In genomic region chr6:112207773-112208172, GRCh38 we compare ENCODE assay signal across 16 cellular contexts. TPM values are rescaled to one million over a fixed set of nuclear protein-coding genes. Genes with fewer than 3 reads are reported as not detected.
DNase-seq lines count a peak whose midpoint lies in the region; ATAC-seq and TF ChIP-seq lines count a peak whose summit lies in the region.
"Had no signal": no experiment of that assay in that cellular context is flagged by ENCODE, and none has a peak within 500 bp of the region (broad histone marks: within the 10 kb centered on the region; RNA-seq: fewer than 3 reads in every experiment).

No MANE protein-coding gene starts in this region.

- H2BK15ac ChIP-seq in IMR-90 (ENCODE audit: low read depth, low read length): no peak overlapping the region

- in situ Hi-C loops in IMR-90 (cut with MboI; ENCODE audit: low sequenced_read_pairs): no loop called here

- H3K9me1 ChIP-seq in IMR-90 (ENCODE audit: insufficient read depth, low read length): peaks cover 2% of the 10 kb centered on the region; the same call in 1 of the 2 replicates

- H3K9ac ChIP-seq in IMR-90 (ENCODE audit: low read depth, low read length): no peak overlapping the region
- H3K9ac ChIP-seq in neural cell (ENCODE audit: low read length): no peak overlapping the region

- H3K4me1 ChIP-seq in IMR-90 (ENCODE audit: control insufficient read depth, insufficient read depth, low read length) (peaks cover 16% of the 10 kb centered on the region), PC-9 (replicated peaks; ENCODE audit: insufficient read depth) (peaks cover 55% of the 10 kb centered on the region), heart left ventricle (peaks cover 0 to 44% (median 21%) of the 10 kb centered on the region in 12 donors)

- no peak overlapping the region for H4K8ac ChIP-seq in IMR-90 (ENCODE audit: low read depth in 2 of 2, low read length in 2 of 2)

- H3K36me3 ChIP-seq in IMR-90 (ENCODE audit: control insufficient read depth, insufficient read depth, low read length): peaks cover 24% of the 10 kb centered on the region
- peaks cover 95% of the 10 kb centered on the region for H3K36me3 ChIP-seq in PC-9 (ENCODE audit: low read depth)
- no peaks in the 10 kb centered on the region for H3K36me3 ChIP-seq in neural cell (ENCODE audit: insufficient read depth, low read length)
- H3K36me3 ChIP-seq in heart left ventricle: peaks cover 0 to 92% (median 20%) of the 10 kb centered on the region in 9 donors

- DNase-seq in IMR-90 (no peak), PC-9 (no peak), heart left ventricle (no peak), endothelial cell (ENCODE audit: low spot score) (no peak)
- DNase-seq in activated naive CD4-positive, alpha-beta T cell treated with anti-CD3 and anti-CD28 coated beads, Interleukin-2, amount 50 U/mL, for 16 hours: no peak
- DNase-seq: CD8-positive, alpha-beta T cell; COR-L47; DND-41; GDM1 had no signal

- H3K36me3 Mint-ChIP-seq in endothelial cell (ENCODE audit: low read depth, unreplicated experiment): no peaks in the 10 kb centered on the region
- H3K36me3 Mint-ChIP-seq: CD14-positive monocyte; CD8-positive, alpha-beta T cell; IgD-negative memory B cell had no signal

- no peak overlapping the region for H3K56ac ChIP-seq in IMR-90 (ENCODE audit: extremely low read depth, insufficient read depth, low read length)

- H3K27me3 ChIP-seq in IMR-90 (ENCODE audit: control insufficient read depth, insufficient read depth, low read length): no peaks in the 10 kb centered on the region
- H3K27me3 ChIP-seq in PC-9 (ENCODE audit: insufficient read depth, low read depth): no peaks in the 10 kb centered on the region
- H3K27me3 ChIP-seq in neural cell (ENCODE audit: insufficient read depth, low read depth, low read length): no peaks in the 10 kb centered on the region
- no peaks in the 10 kb centered on the region for H3K27me3 ChIP-seq in heart left ventricle

- ATAC-seq in IMR-90 (ENCODE audit: low read depth) (no peak), heart left ventricle (no peak), HG02981 (IDR thresholded peaks at IDR 0.05; ENCODE audit: unreplicated experiment) (no peak)
- ATAC-seq: A549; CD8-positive, alpha-beta T cell; HCT116 had no signal

- no peak overlapping the region for H3K4me3 Mint-ChIP-seq in endothelial cell (ENCODE audit: unreplicated experiment)
- H3K4me3 Mint-ChIP-seq: CD14-positive monocyte; CD8-positive, alpha-beta T cell; IgD-negative memory B cell had no signal

- H3K14ac ChIP-seq in IMR-90 (replicated peaks; ENCODE audit: low read depth, low read length): no peak overlapping the region

- H3K4ac ChIP-seq in IMR-90 (ENCODE audit: low read depth, low read length): no peak overlapping the region

- H4K5ac ChIP-seq in IMR-90 (ENCODE audit: low read depth, low read length): no peak overlapping the region; the same call in 1 of the 2 replicates

- TF ChIP-seq CTCF in IMR-90 (conservative IDR thresholded peaks at IDR 0.05; ENCODE audit: low read depth, low read length) (no peak), PC-9 (conservative IDR thresholded peaks at IDR 0.05) (no peak), neural cell (IDR thresholded peaks at IDR 0.05; ENCODE audit: poor library complexity, severe bottlenecking) (no peak), heart left ventricle (IDR thresholded peaks at IDR 0.05) (no peak), endothelial cell (IDR thresholded peaks at IDR 0.05; ENCODE audit: unreplicated experiment) (no peak)

- H3K4me3 ChIP-seq in IMR-90 (ENCODE audit: insufficient read depth, low read depth, low read length): no peak overlapping the region
- H3K4me3 ChIP-seq in PC-9: no peak overlapping the region
- H3K4me3 ChIP-seq in neural cell (ENCODE audit: low read length): no peak overlapping the region
- H3K4me3 ChIP-seq in heart left ventricle: no peak overlapping the region
- H3K4me3 ChIP-seq: A549 had no signal

- H3K27ac Mint-ChIP-seq in endothelial cell (ENCODE audit: unreplicated experiment): no peak overlapping the region
- H3K27ac Mint-ChIP-seq: CD8-positive, alpha-beta T cell; IgD-negative memory B cell had no signal

- H4K91ac ChIP-seq in IMR-90 (ENCODE audit: insufficient read depth, low read depth, low read length): no peak overlapping the region

- H3K27me3 Mint-ChIP-seq in endothelial cell (ENCODE audit: unreplicated experiment): no peaks in the 10 kb centered on the region

- H4K20me1 ChIP-seq in IMR-90 (ENCODE audit: insufficient read depth, low read length): no peaks in the 10 kb centered on the region
- no peaks in the 10 kb centered on the region for H4K20me1 ChIP-seq in PC-9 (ENCODE audit: insufficient read depth)
- no peaks in the 10 kb centered on the region for H4K20me1 ChIP-seq in neural cell (ENCODE audit: insufficient read depth)

- POLR2A ChIA-PET in IMR-90 (lab: Charles Lee; ENCODE audit: unreplicated experiment) (no interaction called here), PC-9 (lab: Charles Lee; ENCODE audit: unreplicated experiment) (no interaction called here)

- peaks cover 30% of the 10 kb centered on the region for H3K4me1 Mint-ChIP-seq in endothelial cell (ENCODE audit: unreplicated experiment)
- H3K4me1 Mint-ChIP-seq: CD14-positive monocyte had no signal

- H3F3A ChIP-seq in PC-9 (ENCODE audit: insufficient read depth, low read depth) (peaks cover 52% of the 10 kb centered on the region), neural cell (ENCODE audit: insufficient read depth, low read length, poor library complexity, severe bottlenecking) (no peaks in the 10 kb centered on the region)

- H3K4me2 ChIP-seq in IMR-90 (ENCODE audit: low read depth, low read length): no peak overlapping the region
- no peak overlapping the region for H3K4me2 ChIP-seq in PC-9
- H3K4me2 ChIP-seq in neural cell (ENCODE audit: low read length): no peak overlapping the region
- H3K4me2 ChIP-seq: A549 had no signal

- intact Hi-C loops in IMR-90 (cut with micrococcal nuclease) (no loop called here), PC-9 (cut with micrococcal nuclease; ENCODE audit: unreplicated experiment) (no loop called here), heart left ventricle (cut with DNase I) (loop anchor here in 1 of 10 donors (5.0 kb wide), 1 partner anchor 45 kb away; the partner anchor contains the start of gene LAMA4)

- peak overlapping the region; percentile 49; the same call in 1 of the 2 replicates for H2AK5ac ChIP-seq in IMR-90 (ENCODE audit: low read depth, low read length)

- CTCF ChIA-PET in IMR-90 (lab: Yijun Ruan, JAX) (no interaction called here), PC-9 (lab: Charles Lee) (no interaction called here)

- dilution Hi-C loops in IMR-90 (cut with HindIII; ENCODE audit: low sequenced_read_pairs, unreplicated experiment): no loop called here

- H3K9me2 ChIP-seq in PC-9 (ENCODE audit: insufficient read depth) (no peaks in the 10 kb centered on the region), neural cell (ENCODE audit: insufficient read depth, low read length) (no peaks in the 10 kb centered on the region)

- BruUV-seq in IMR-90 (replicated peaks; lab: Mats Ljungman, UMichigan) (no TSS peak), PC-9 (replicated peaks; lab: Mats Ljungman, UMichigan) (no TSS peak)

- TF ChIP-seq POLR2A in IMR-90 (IDR thresholded peaks at IDR 0.05; ENCODE audit: low read depth, low read length) (no peak), heart left ventricle (IDR thresholded peaks at IDR 0.05) (no peak)

- no peak overlapping the region for H2BK5ac ChIP-seq in IMR-90 (ENCODE audit: low read depth, low read length, poor library complexity, severe bottlenecking)

- H3K23ac ChIP-seq in IMR-90 (ENCODE audit: low read depth, low read length): no peak overlapping the region

- no peak overlapping the region for H2AK9ac ChIP-seq in IMR-90 (replicated peaks; ENCODE audit: low read depth, low read length, poor library complexity)

- H3K79me2 ChIP-seq in PC-9 (ENCODE audit: low read depth): peaks cover 76% of the 10 kb centered on the region
- H3K79me2 ChIP-seq in neural cell (replicated peaks; ENCODE audit: insufficient read depth, low read length): no peaks in the 10 kb centered on the region

- no CpG with 5 or more reads among the region's 2 CpGs for WGBS in IMR-90 (ENCODE audit: extremely low coverage in 2 of 2, insufficient read length in 1 of 2), 2 experiments
- 72 to 89% (median 84%) methylated on average over 2 of the region's 2 CpGs for WGBS in heart left ventricle, 4 donors

- peak overlapping the region; percentile 20; the same call in 1 of the 2 replicates for H2BK20ac ChIP-seq in IMR-90 (ENCODE audit: low read depth, low read length)

- H3K27ac ChIP-seq in IMR-90 (ENCODE audit: insufficient read depth, low read length) (no peak overlapping the region), PC-9 (peak overlapping the region; percentile 98; the same call in 1 of the 2 replicates), neural cell (ENCODE audit: low read length) (no peak overlapping the region), heart left ventricle (peak overlapping the region in 1 of 12 donors; percentile 65)

- no peaks in the 10 kb centered on the region for H3K9me3 Mint-ChIP-seq in endothelial cell (ENCODE audit: unreplicated experiment)
- H3K9me3 Mint-ChIP-seq: CD8-positive, alpha-beta T cell had no signal

- H2AFZ ChIP-seq in IMR-90 (replicated peaks; ENCODE audit: low read length, poor library complexity) (no peak overlapping the region), PC-9 (no peak overlapping the region), neural cell (ENCODE audit: low read depth, low read length) (no peak overlapping the region)

- no peaks in the 10 kb centered on the region for H3K9me3 ChIP-seq in IMR-90 (ENCODE audit: control insufficient read depth, insufficient read depth, low read length)
- peaks cover 9% of the 10 kb centered on the region; the same call in 1 of the 2 replicates for H3K9me3 ChIP-seq in PC-9 (ENCODE audit: insufficient read depth, low read depth)
- no peaks in the 10 kb centered on the region for H3K9me3 ChIP-seq in neural cell (ENCODE audit: low read length)
- no peaks in the 10 kb centered on the region for H3K9me3 ChIP-seq in heart left ventricle
- H3K9me3 ChIP-seq: A549 had no signal

- H2BK120ac ChIP-seq in IMR-90 (ENCODE audit: low read depth, low read length): 0 out of 2 replicates have a peak overlapping the region, but pooled peaks have one; percentile 12

- no peak for TF ChIP-seq EP300 in neural cell (conservative IDR thresholded peaks at IDR 0.05; ENCODE audit: poor library complexity, severe bottlenecking)

- TF ChIP-seq RAD21 in IMR-90 (IDR thresholded peaks at IDR 0.05; ENCODE audit: low read length): no peak
- no peak for TF ChIP-seq RAD21 in neural cell (conservative IDR thresholded peaks at IDR 0.05)

- no peaks in the 10 kb centered on the region for H3K79me1 ChIP-seq in IMR-90 (ENCODE audit: low read depth in 1 of 2, low read length in 2 of 2)

- H3K18ac ChIP-seq in IMR-90 (ENCODE audit: low read depth, low read length): no peak overlapping the region

RNA-seq across cellular contexts. Expression of gene LAMA4, which starts 46.6 kb away (rescaled TPM):
- total RNA-seq in IMR-90 (2012; rRNA removed): 29.7 and 35.8 TPM in 2 replicates
- polyA plus RNA-seq in IMR-90 (2012; rRNA removed): 28.9 and 33.9 TPM in 2 replicates
- polyA plus RNA-seq in IMR-90 (2012; cell fraction: cytosol; rRNA removed): 51.0 and 61.1 TPM in 2 replicates
- 36.2 and 63.2 TPM in 2 replicates for polyA plus RNA-seq in IMR-90 (2012; cell fraction: nucleus; rRNA removed; ENCODE audit: low replicate concordance)
- total RNA-seq in PC-9 (2021): 58.3 and 91.0 TPM in 2 replicates
- 0.69 TPM in 1 of 2 replicates, not detected in the other for polyA plus RNA-seq in neural cell
- polyA minus RNA-seq in neural cell: 1.2 and 1.7 TPM in 2 replicates
- total RNA-seq in heart left ventricle: 100 to 1,000 TPM in 2 of 9 donors, 10 to 100 TPM in 7; 42.6 to 132 (median 77.7) TPM
- 10 to 100 TPM; 23.8 to 55.9 TPM for polyA plus RNA-seq in heart left ventricle
- 23.9 TPM for total RNA-seq in endothelial cell (ENCODE audit: unreplicated experiment)
- total RNA-seq: CD8-positive, alpha-beta T cell; HT-29 had no signal
- polyA plus RNA-seq: CD14-positive monocyte, IgD-negative memory B cell had no signal
